Comparison of ENCODE assay signal across 8 cellular contexts in the genomic region with DNA sequence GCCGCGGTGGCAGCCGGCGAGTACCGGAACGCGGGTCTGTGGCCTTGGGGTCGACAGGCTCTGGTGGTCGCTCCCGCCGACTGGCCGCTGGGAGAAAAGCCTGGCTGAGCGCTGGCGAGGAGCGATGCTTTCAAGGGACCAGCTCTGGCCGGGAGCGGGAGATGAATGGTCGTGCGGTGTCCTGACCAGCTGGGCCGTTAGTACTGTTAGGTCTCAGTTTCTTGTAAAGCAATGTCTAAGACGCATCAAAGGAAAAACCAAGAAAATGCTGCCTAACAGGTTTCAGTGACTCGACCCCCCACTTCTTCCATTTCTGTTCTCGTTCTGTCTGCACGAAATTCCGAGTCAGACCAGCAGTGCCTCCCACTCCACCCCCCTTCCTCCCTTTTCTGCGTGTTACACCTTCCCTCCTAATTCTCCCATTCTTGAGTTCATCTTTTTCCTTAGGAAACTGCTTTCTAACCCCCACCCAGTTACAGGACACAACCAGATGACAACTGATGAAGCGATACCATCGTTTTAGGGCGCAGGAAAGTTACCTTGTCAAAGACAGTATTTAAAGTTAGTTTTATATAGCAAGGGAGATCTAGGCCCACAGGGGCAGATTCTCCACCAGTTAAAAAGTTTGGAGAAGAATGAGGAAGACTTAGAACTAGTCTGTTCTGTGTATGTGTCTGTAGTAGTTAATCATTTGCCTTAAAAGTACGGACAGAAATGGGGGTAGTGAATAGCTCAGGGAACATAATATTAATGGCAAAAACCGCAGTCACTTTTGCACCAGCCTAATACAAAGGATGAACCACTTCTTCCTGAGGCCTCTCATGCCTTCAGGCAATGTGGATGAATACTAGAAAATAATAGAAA. TPM values are rescaled to one million over a fixed set of nuclear protein-coding genes. Genes with fewer than 3 reads are reported as not detected.
DNase-seq lines count a peak whose midpoint lies in the region; ATAC-seq, FAIRE-seq and TF ChIP-seq lines count a peak whose summit lies in the region.

No MANE protein-coding gene starts in this region.

- peaks cover 24 to 49% (median 34%) of the 10 kb centered on the region in 10 experiments for H3K4me1 ChIP-seq in BLaER1 treated with 17β-estradiol and CSF1 and Interleukin-3, amounts not matched to agents 10 nM and 100 nM
- H3K4me1 ChIP-seq in astrocyte (ENCODE audit: insufficient read depth, low read length) (peaks cover 10% of the 10 kb centered on the region), skeletal muscle satellite cell (ENCODE audit: control insufficient read depth, insufficient read depth, low read length) (peaks cover 16% of the 10 kb centered on the region)

- H3K4me2 ChIP-seq in BLaER1 treated with 17β-estradiol and CSF1 and Interleukin-3, amounts not matched to agents 10 nM and 100 nM, result peak overlapping the region; percentile 63 to 95 (median 85)
- H3K4me2 ChIP-seq in astrocyte (ENCODE audit: low read length), result peak overlapping the region; percentile 92
- peak overlapping the region; percentile 87 for H3K4me2 ChIP-seq in skeletal muscle satellite cell (ENCODE audit: low read length)

- peaks cover 0 to 44% (median 20%) of the 10 kb centered on the region in 11 experiments; a peak in 17 of 22 replicates for H3K36me3 ChIP-seq in BLaER1 treated with 17β-estradiol and CSF1 and Interleukin-3, amounts not matched to agents 10 nM and 100 nM
- H3K36me3 ChIP-seq in astrocyte (ENCODE audit: insufficient read depth, low read length) (no peaks in the 10 kb centered on the region), skeletal muscle satellite cell (ENCODE audit: insufficient read depth, low read length) (peaks cover 2% of the 10 kb centered on the region)

- peak overlapping the region; percentile 97 to 100 (median 98) for H3K27ac ChIP-seq in BLaER1 treated with 17β-estradiol and CSF1 and Interleukin-3, amounts not matched to agents 10 nM and 100 nM
- peak overlapping the region; percentile 100 for H3K27ac ChIP-seq in astrocyte (ENCODE audit: low read depth, low read length)

- H3K9ac ChIP-seq in BLaER1 treated with 17β-estradiol and CSF1 and Interleukin-3, amounts not matched to agents 10 nM and 100 nM, result peak overlapping the region; percentile 96 to 100 (median 98)
- peak overlapping the region; percentile 100 for H3K9ac ChIP-seq in astrocyte (ENCODE audit: low read length)
- peak overlapping the region; percentile 100 for H3K9ac ChIP-seq in skeletal muscle satellite cell (ENCODE audit: low read depth, low read length)

- peak overlapping the region; percentile 79 to 99 (median 90) for H3K4me3 ChIP-seq in BLaER1 treated with 17β-estradiol and CSF1 and Interleukin-3, amounts not matched to agents 10 nM and 100 nM
- H3K4me3 ChIP-seq in Jurkat, Clone E6-1 (ENCODE audit: low read length), result peak overlapping the region; percentile 81
- H3K4me3 ChIP-seq in astrocyte (ENCODE audit: insufficient read depth, low read depth, low read length), result peak overlapping the region; percentile 100
- peak overlapping the region; percentile 76 for H3K4me3 ChIP-seq in iPS-18c (ENCODE audit: insufficient read depth, low read depth, low read length)
- peak overlapping the region; percentile 98 for H3K4me3 ChIP-seq in skeletal muscle satellite cell (ENCODE audit: low read length)

- H2AFZ ChIP-seq in astrocyte (ENCODE audit: low read depth, low read length), result peak overlapping the region; percentile 100

- H3K36me3 Mint-ChIP-seq in astrocyte (ENCODE audit: low read depth, unreplicated experiment), result no peaks in the 10 kb centered on the region

- peak; percentile 21 for ATAC-seq in GM19395 (IDR thresholded peaks at IDR 0.05; ENCODE audit: unreplicated experiment)
- no peak for ATAC-seq in GM18498 (IDR thresholded peaks at IDR 0.05; ENCODE audit: unreplicated experiment)
- no peak for ATAC-seq in activated CD4-positive, CD25-positive, alpha-beta regulatory T cell treated with anti-CD3 and anti-CD28 coated beads, Interleukin-2, amount 50 U/mL, for 24 hours

- peaks cover 60% of the 10 kb centered on the region for H3K79me2 ChIP-seq in astrocyte (ENCODE audit: insufficient read depth, low read length)

- peak overlapping the region; percentile 99 for H3K27ac Mint-ChIP-seq in astrocyte (ENCODE audit: unreplicated experiment)

- TF ChIP-seq CTCF in astrocyte (IDR thresholded peaks at IDR 0.05; ENCODE audit: insufficient read depth, low read depth, low read length), result no peak

- no peaks in the 10 kb centered on the region for H3K9me3 Mint-ChIP-seq in astrocyte (ENCODE audit: unreplicated experiment)

- no peaks in the 10 kb centered on the region for H3K27me3 ChIP-seq in BLaER1 treated with 17β-estradiol and CSF1 and Interleukin-3, amounts not matched to agents 10 nM and 100 nM
- no peaks in the 10 kb centered on the region for H3K27me3 ChIP-seq in astrocyte (ENCODE audit: insufficient read depth, low read length)
- H3K27me3 ChIP-seq in skeletal muscle satellite cell (ENCODE audit: control insufficient read depth, insufficient read depth, low read length), result no peaks in the 10 kb centered on the region

- peak overlapping the region; percentile 99 for H3K4me3 Mint-ChIP-seq in astrocyte (ENCODE audit: unreplicated experiment)

- DNase-seq in Jurkat, Clone E6-1 (ENCODE audit: low read depth, low spot score), result no peak
- DNase-seq in astrocyte (ENCODE audit: low read depth), result no peak

- FAIRE-seq in astrocyte (lab: Jason Lieb, UNC), result no peak

- peaks cover 34 to 55% (median 48%) of the 10 kb centered on the region in 11 experiments; a peak in 20 of 22 replicates for H4K20me1 ChIP-seq in BLaER1 treated with 17β-estradiol and CSF1 and Interleukin-3, amounts not matched to agents 10 nM and 100 nM
- H4K20me1 ChIP-seq in astrocyte (ENCODE audit: insufficient read depth, low read length), result peaks cover 36% of the 10 kb centered on the region

- H3K27me3 Mint-ChIP-seq in astrocyte (ENCODE audit: low read depth, unreplicated experiment), result no peaks in the 10 kb centered on the region

- H3K4me1 Mint-ChIP-seq in astrocyte (ENCODE audit: low read depth, unreplicated experiment), result peaks cover 5% of the 10 kb centered on the region

- H3K9me3 ChIP-seq in BLaER1 treated with 17β-estradiol and CSF1 and Interleukin-3, amounts not matched to agents 10 nM and 100 nM (replicated peaks in 1 of 11), result no peaks in the 10 kb centered on the region
- H3K9me3 ChIP-seq in astrocyte (ENCODE audit: insufficient read depth, low read depth, low read length) (no peaks in the 10 kb centered on the region), iPS-18c (ENCODE audit: control insufficient read depth, insufficient read depth, low read length) (no peaks in the 10 kb centered on the region), skeletal muscle satellite cell (replicated peaks; ENCODE audit: low read length) (no peaks in the 10 kb centered on the region)

RNA-seq across cellular contexts. Expression of a gene that starts 1.0 kb away (rescaled TPM):
- polyA plus RNA-seq in Jurkat, Clone E6-1 (2012; ENCODE audit: insufficient read depth, insufficient read length), result 25.0 TPM
- 40.9 and 41.1 TPM in 2 replicates for total RNA-seq in astrocyte
- total RNA-seq in skeletal muscle satellite cell (2012; rRNA removed), result 30.8 and 32.2 TPM in 2 replicates
